Comparison of ENCODE assay signal across 29 cellular contexts in genomic region chr4:6066191-6066590, GRCh38. TPM values are rescaled to one million over a fixed set of nuclear protein-coding genes. Genes with fewer than 3 reads are reported as not detected.
"Had no signal": no experiment of that assay in that cellular context is flagged by ENCODE, and none has a peak within 500 bp of the region (broad histone marks: within the 10 kb centered on the region; RNA-seq: fewer than 3 reads in every experiment).

No MANE protein-coding gene starts in this region.

- H3K9me3 ChIP-seq: lower lobe of right lung, neutrophil, psoas muscle, right atrium auricular region, right lobe of liver, upper lobe of right lung had no signal

- DNase-seq: hippocampal formation; kidney glomerular epithelial cell; left colon; left lung; mammary epithelial cell; mesenchymal stem cell; naive thymus-derived CD8-positive, alpha-beta T cell; occipital lobe; psoas muscle; right lobe of liver; stimulated activated CD4-positive, alpha-beta T cell treated with anti-CD3 and anti-CD28 coated beads, Interleukin-12 subunit alpha, Interleukin-12 subunit beta, amount 100 ng/mL, for 4 hours; stimulated activated CD4-positive, alpha-beta T cell treated with anti-CD3 and anti-CD28 coated beads, Interleukin-15, amount 100 ng/mL, for 24 hours; stimulated activated CD4-positive, alpha-beta T cell treated with anti-CD3 and anti-CD28 coated beads, Interleukin-2, amount 100 ng/mL, for 24 hours; stimulated activated CD4-positive, alpha-beta T cell treated with anti-CD3 and anti-CD28 coated beads, Interleukin-4, amount 100 ng/mL, for 1 hour; stimulated activated naive CD4-positive, alpha-beta T cell treated with Interleukin-2 at 50 U/mL for 16 hours; stimulated activated naive CD8-positive, alpha-beta T cell treated with anti-CD3 and anti-CD28 coated beads, Interleukin-15, amount 100 ng/mL, for 72 hours; substantia nigra; transverse colon; upper lobe of right lung had no signal

- H3K27ac ChIP-seq: left lung, lower lobe of right lung, neutrophil, parathyroid adenoma, psoas muscle, right atrium auricular region, right lobe of liver, skin epidermis, transverse colon, upper lobe of right lung had no signal

- H3K27ac Mint-ChIP-seq: naive thymus-derived CD8-positive, alpha-beta T cell; nephron had no signal

- H3K4me1 Mint-ChIP-seq: stimulated activated naive CD8-positive, alpha-beta T cell treated with anti-CD3 and anti-CD28 coated beads, Interleukin-15, amount 100 ng/mL, for 72 hours had no signal

- H3K4me3 Mint-ChIP-seq: naive thymus-derived CD8-positive, alpha-beta T cell; nephron; neural crest cell; stimulated activated naive CD8-positive, alpha-beta T cell treated with anti-CD3 and anti-CD28 coated beads, Interleukin-15, amount 100 ng/mL, for 72 hours had no signal

- H3K4me1 ChIP-seq: left lung, lower lobe of right lung, parathyroid adenoma, psoas muscle, right atrium auricular region, transverse colon, upper lobe of right lung had no signal

- H3K9ac ChIP-seq: parathyroid adenoma had no signal

- H3K27me3 ChIP-seq: right atrium auricular region, right lobe of liver had no signal

- H3K4me3 ChIP-seq: left lung, lower lobe of right lung, psoas muscle, right atrium auricular region, right lobe of liver, skin epidermis, transverse colon, upper lobe of right lung had no signal

- H3K9me3 Mint-ChIP-seq: nephron, neural crest cell had no signal

- H3K36me3 ChIP-seq: left lung, lower lobe of right lung, neutrophil, right atrium auricular region, right lobe of liver, transverse colon, upper lobe of right lung had no signal

- ATAC-seq: left colon; left lung; lower lobe of right lung; naive thymus-derived CD8-positive, alpha-beta T cell; psoas muscle; right lobe of liver; stimulated activated naive CD8-positive, alpha-beta T cell treated with anti-CD3 and anti-CD28 coated beads, Interleukin-15, amount 100 ng/mL, for 72 hours; upper lobe of right lung had no signal

RNA-seq across cellular contexts. Expression of gene C4orf50, which starts 48.0 kb away (rescaled TPM):
- total RNA-seq: mammary epithelial cell; naive thymus-derived CD8-positive, alpha-beta T cell; osteocyte; posterior vena cava; psoas muscle; renal cortical epithelial cell; right atrium auricular region had no signal
